In the genomic region with DNA sequence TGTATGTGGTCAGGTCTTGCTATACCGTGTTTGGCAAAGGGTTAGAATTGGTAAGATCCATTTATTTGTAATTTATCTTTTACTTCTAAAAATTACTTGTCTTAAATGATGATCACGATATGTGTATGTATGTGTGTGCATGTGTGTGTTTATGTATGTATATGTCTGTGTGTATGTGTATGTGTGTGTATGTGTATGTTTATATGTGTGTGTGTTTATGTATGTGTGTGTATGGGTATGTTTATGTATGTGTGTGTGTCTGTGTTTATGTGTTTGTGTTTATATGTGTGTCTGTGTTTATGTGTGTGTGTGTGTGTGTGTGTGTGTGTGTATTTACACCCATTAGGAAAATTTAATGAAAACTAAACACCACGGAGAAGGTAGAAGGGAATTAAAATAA, we compare ENCODE assay signal across 17 cellular contexts.
DNase-seq lines count a peak whose midpoint lies in the region; ATAC-seq and TF ChIP-seq lines count a peak whose summit lies in the region.
"Had no signal": no experiment of that assay in that cellular context is flagged by ENCODE, and none has a peak within 500 bp of the region (broad histone marks: within the 10 kb centered on the region; RNA-seq: fewer than 3 reads in every experiment).

No MANE protein-coding gene starts in this region.

- H3K14ac ChIP-seq in IMR-90 (replicated peaks; ENCODE audit: low read depth, low read length): no peak overlapping the region

- H3K9me1 ChIP-seq in IMR-90 (ENCODE audit: insufficient read depth, low read length): no peaks in the 10 kb centered on the region

- no peak overlapping the region for H4K91ac ChIP-seq in IMR-90 (ENCODE audit: insufficient read depth, low read depth, low read length)

- intact Hi-C loops in IMR-90 (cut with micrococcal nuclease): no loop called here

- no peak overlapping the region for H2BK120ac ChIP-seq in IMR-90 (ENCODE audit: low read depth, low read length)

- H3K79me1 ChIP-seq in IMR-90 (ENCODE audit: low read depth in 1 of 2, low read length in 2 of 2): no peaks in the 10 kb centered on the region

- H2BK5ac ChIP-seq in IMR-90 (ENCODE audit: low read depth, low read length, poor library complexity, severe bottlenecking): peak overlapping the region; percentile 83

- H3K56ac ChIP-seq in IMR-90 (ENCODE audit: extremely low read depth, insufficient read depth, low read length): no peak overlapping the region

- no peak for ATAC-seq in IMR-90 (ENCODE audit: low read depth)
- ATAC-seq: A549; CD8-positive, alpha-beta T cell; GM12878 had no signal

- H3K9me3 ChIP-seq in HEK293 (ENCODE audit: control insufficient read depth, insufficient read depth, low read depth, low read length) (no peaks in the 10 kb centered on the region), IMR-90 (ENCODE audit: control insufficient read depth, insufficient read depth, low read length) (no peaks in the 10 kb centered on the region)
- H3K9me3 ChIP-seq: A549, Caco-2 had no signal

- DNase-seq in IMR-90: no peak
- DNase-seq in A172 (ENCODE audit: low spot score): no peak
- DNase-seq in G401 (ENCODE audit: low spot score): no peak
- no peak for DNase-seq in T-helper 2 cell
- DNase-seq: 8988T; AML-193; Caco-2; Calu3; CD4-positive, alpha-beta T cell; CD8-positive, alpha-beta T cell; DMS79 treated with DMSO at 0.1 percent for 48 hours; GDM1 had no signal

- no peak overlapping the region for H2BK15ac ChIP-seq in IMR-90 (ENCODE audit: low read depth, low read length)

- TF ChIP-seq CTCF in HEK293 (tag by site-specific recombination; IDR thresholded peaks at IDR 0.05): no peak
- TF ChIP-seq CTCF in IMR-90 (conservative IDR thresholded peaks at IDR 0.05; ENCODE audit: low read depth, low read length): no peak

- H4K8ac ChIP-seq in IMR-90 (ENCODE audit: low read depth in 2 of 2, low read length in 2 of 2): no peak overlapping the region

- WGBS in IMR-90 (ENCODE audit: extremely low coverage in 2 of 2, insufficient read length in 1 of 2), 2 experiments: 100% methylated on average over 1 of the region's 3 CpGs; no CpG with 5 or more reads in 1 of the 2 experiments

- POLR2A ChIA-PET in HEK293 (lab: Yijun Ruan, JAX) (no interaction called here), IMR-90 (lab: Charles Lee; ENCODE audit: unreplicated experiment) (no interaction called here)

- H2AK9ac ChIP-seq in IMR-90 (replicated peaks; ENCODE audit: low read depth, low read length, poor library complexity): no peak overlapping the region

- H3K27me3 ChIP-seq in IMR-90 (ENCODE audit: control insufficient read depth, insufficient read depth, low read length): no peaks in the 10 kb centered on the region
- H3K27me3 ChIP-seq: BLaER1 treated with 17β-estradiol and CSF1 and Interleukin-3, amounts not matched to agents 10 nM and 100 nM had no signal

- H2AK5ac ChIP-seq in IMR-90 (ENCODE audit: low read depth, low read length): no peak overlapping the region

- in situ Hi-C loops in IMR-90 (cut with MboI; ENCODE audit: low sequenced_read_pairs): no loop called here
- in situ Hi-C loops in G401 (cut with HindIII; ENCODE audit: low sequenced_read_pairs): no loop called here

- no peaks in the 10 kb centered on the region for H3K36me3 ChIP-seq in HEK293 (ENCODE audit: control insufficient read depth in 2 of 2, insufficient read depth in 1 of 2, low read length in 2 of 2)
- H3K36me3 ChIP-seq in IMR-90 (ENCODE audit: control insufficient read depth, insufficient read depth, low read length): no peaks in the 10 kb centered on the region
- H3K36me3 ChIP-seq: BLaER1 treated with 17β-estradiol and CSF1 and Interleukin-3, amounts not matched to agents 10 nM and 100 nM had no signal

- H2AFZ ChIP-seq in IMR-90 (replicated peaks; ENCODE audit: low read length, poor library complexity): no peak overlapping the region

- dilution Hi-C loops in IMR-90 (cut with HindIII; ENCODE audit: low sequenced_read_pairs, unreplicated experiment): no loop called here

- H3K4me3 ChIP-seq in HEK293 (ENCODE audit: low read depth, low read length): no peak overlapping the region
- no peak overlapping the region for H3K4me3 ChIP-seq in IMR-90 (ENCODE audit: insufficient read depth, low read depth, low read length)
- H3K4me3 ChIP-seq: A549; BLaER1 treated with 17β-estradiol and CSF1 and Interleukin-3, amounts not matched to agents 10 nM and 100 nM; GM12878 had no signal

- H3K4ac ChIP-seq in IMR-90 (ENCODE audit: low read depth, low read length): no peak overlapping the region

- CTCF ChIA-PET in HEK293 (lab: Yijun Ruan, JAX) (no interaction called here), IMR-90 (lab: Yijun Ruan, JAX) (no interaction called here)

- H4K5ac ChIP-seq in IMR-90 (ENCODE audit: low read depth, low read length): no peak overlapping the region

- no peak overlapping the region for H3K18ac ChIP-seq in IMR-90 (ENCODE audit: low read depth, low read length)

- TF ChIP-seq POLR2A in IMR-90 (IDR thresholded peaks at IDR 0.05; ENCODE audit: low read depth, low read length): no peak

- no peak for TF ChIP-seq RAD21 in IMR-90 (IDR thresholded peaks at IDR 0.05; ENCODE audit: low read length)

- no peak overlapping the region for H2BK20ac ChIP-seq in IMR-90 (ENCODE audit: low read depth, low read length)

- no peak overlapping the region for H3K4me2 ChIP-seq in IMR-90 (ENCODE audit: low read depth, low read length)
- H3K4me2 ChIP-seq: A549; BLaER1 treated with 17β-estradiol and CSF1 and Interleukin-3, amounts not matched to agents 10 nM and 100 nM had no signal

- H4K20me1 ChIP-seq in IMR-90 (ENCODE audit: insufficient read depth, low read length): no peaks in the 10 kb centered on the region
- H4K20me1 ChIP-seq: BLaER1 treated with 17β-estradiol and CSF1 and Interleukin-3, amounts not matched to agents 10 nM and 100 nM had no signal

- H3K23ac ChIP-seq in IMR-90 (ENCODE audit: low read depth, low read length): no peak overlapping the region

- peaks cover 9% of the 10 kb centered on the region for H3K4me1 ChIP-seq in HEK293 (ENCODE audit: control insufficient read depth, insufficient read depth, low read length)
- H3K4me1 ChIP-seq in IMR-90 (ENCODE audit: control insufficient read depth, insufficient read depth, low read length): no peaks in the 10 kb centered on the region; the same call in 1 of the 2 replicates
- H3K4me1 ChIP-seq: A549, Caco-2 had no signal

- H3K27ac ChIP-seq in HEK293 (ENCODE audit: extremely low read depth, low read depth, low read length): no peak overlapping the region
- no peak overlapping the region for H3K27ac ChIP-seq in IMR-90 (ENCODE audit: insufficient read depth, low read length)
- H3K27ac ChIP-seq: A549, C4-2B had no signal

- no peak overlapping the region for H3K9ac ChIP-seq in IMR-90 (ENCODE audit: low read depth, low read length)
- H3K9ac ChIP-seq: BLaER1 treated with 17β-estradiol and CSF1 and Interleukin-3, amounts not matched to agents 10 nM and 100 nM had no signal

- BruUV-seq in IMR-90 (replicated peaks; lab: Mats Ljungman, UMichigan): no TSS peak

TF ChIP-seq in HEK293, 187 proteins besides CTCF, POLR2A, EP300 and RAD21 (continues in another document):
- TF ChIP-seq WT1 (tag by site-specific recombination; IDR thresholded peaks at IDR 0.05): no peak
- TF ChIP-seq, protein P1, sequence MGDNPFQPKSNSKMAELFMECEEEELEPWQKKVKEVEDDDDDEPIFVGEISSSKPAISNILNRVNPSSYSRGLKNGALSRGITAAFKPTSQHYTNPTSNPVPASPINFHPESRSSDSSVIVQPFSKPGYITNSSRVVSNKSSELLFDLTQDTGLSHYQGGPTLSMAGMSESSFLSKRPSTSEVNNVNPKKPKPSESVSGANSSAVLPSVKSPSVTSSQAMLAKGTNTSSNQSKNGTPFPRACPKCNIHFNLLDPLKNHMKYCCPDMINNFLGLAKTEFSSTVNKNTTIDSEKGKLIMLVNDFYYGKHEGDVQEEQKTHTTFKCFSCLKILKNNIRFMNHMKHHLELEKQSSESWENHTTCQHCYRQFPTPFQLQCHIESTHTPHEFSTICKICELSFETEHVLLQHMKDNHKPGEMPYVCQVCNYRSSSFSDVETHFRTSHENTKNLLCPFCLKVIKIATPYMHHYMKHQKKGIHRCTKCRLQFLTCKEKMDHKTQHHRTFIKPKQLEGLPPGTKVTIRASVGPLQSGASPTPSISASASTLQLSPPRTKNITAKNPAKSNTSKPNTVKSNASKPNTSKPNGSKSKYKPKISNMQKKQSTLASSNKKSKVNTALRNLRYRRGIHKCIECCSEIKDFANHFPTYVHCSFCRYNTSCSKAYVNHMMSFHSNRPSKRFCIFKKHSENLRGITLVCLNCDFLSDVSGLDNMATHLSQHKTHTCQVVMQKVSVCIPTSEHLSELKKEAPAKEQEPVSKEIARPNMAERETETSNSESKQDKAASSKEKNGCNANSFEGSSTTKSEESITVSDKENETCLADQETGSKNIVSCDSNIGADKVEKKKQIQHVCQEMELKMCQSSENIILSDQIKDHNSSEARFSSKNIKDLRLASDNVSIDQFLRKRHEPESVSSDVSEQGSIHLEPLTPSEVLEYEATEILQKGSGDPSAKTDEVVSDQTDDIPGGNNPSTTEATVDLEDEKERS (tag by site-specific recombination; IDR thresholded peaks at IDR 0.05): no peak

TF ChIP-seq in IMR-90, 13 proteins besides CTCF, POLR2A, EP300 and RAD21 (continues in another document):
- no peak for TF ChIP-seq MXI1 (IDR thresholded peaks at IDR 0.05; ENCODE audit: borderline replicate concordance, low read depth, low read length)
- TF ChIP-seq MAFK (IDR thresholded peaks at IDR 0.05; ENCODE audit: low read depth, low read length): no peak
- TF ChIP-seq MAZ (IDR thresholded peaks at IDR 0.05; ENCODE audit: borderline replicate concordance, low read depth, low read length): no peak
- no peak for TF ChIP-seq CHD1 (IDR thresholded peaks at IDR 0.05; ENCODE audit: low read depth, low read length)
- TF ChIP-seq, protein P2, sequence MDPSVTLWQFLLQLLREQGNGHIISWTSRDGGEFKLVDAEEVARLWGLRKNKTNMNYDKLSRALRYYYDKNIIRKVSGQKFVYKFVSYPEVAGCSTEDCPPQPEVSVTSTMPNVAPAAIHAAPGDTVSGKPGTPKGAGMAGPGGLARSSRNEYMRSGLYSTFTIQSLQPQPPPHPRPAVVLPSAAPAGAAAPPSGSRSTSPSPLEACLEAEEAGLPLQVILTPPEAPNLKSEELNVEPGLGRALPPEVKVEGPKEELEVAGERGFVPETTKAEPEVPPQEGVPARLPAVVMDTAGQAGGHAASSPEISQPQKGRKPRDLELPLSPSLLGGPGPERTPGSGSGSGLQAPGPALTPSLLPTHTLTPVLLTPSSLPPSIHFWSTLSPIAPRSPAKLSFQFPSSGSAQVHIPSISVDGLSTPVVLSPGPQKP (IDR thresholded peaks at IDR 0.05; ENCODE audit: borderline replicate concordance, low read depth, low read length): no peak
- TF ChIP-seq SMC3 (IDR thresholded peaks at IDR 0.05; ENCODE audit: low read depth, low read length): no peak
- TF ChIP-seq RCOR1 (IDR thresholded peaks at IDR 0.05; ENCODE audit: insufficient replicate concordance, low read length): no peak
